In the genomic region with DNA sequence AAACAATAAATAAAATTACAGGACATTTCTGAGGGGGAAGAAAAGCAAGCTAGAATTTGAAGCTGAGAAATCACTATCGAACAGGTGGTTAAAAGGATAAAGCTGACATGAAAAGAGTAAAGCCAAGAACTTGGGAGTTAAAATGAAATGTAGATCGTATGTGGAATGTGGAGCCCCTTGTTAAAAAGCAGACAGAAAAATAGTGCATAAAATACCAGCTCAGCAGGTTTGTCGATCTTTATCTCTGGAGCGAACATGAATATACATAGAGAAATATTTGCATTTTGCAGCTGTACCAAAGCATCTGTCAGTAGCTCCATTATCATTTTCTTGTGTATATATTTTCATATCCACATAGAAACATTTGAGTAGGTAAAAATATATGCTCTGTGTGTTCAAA, we compare ENCODE assay signal across 20 cellular contexts.
DNase-seq lines count a peak whose midpoint lies in the region; ATAC-seq, FAIRE-seq and TF ChIP-seq lines count a peak whose summit lies in the region.
"Had no signal": no experiment of that assay in that cellular context is flagged by ENCODE, and none has a peak within 500 bp of the region (broad histone marks: within the 10 kb centered on the region; RNA-seq: fewer than 3 reads in every experiment).

No MANE protein-coding gene starts in this region.

- DNase-seq in A673 (ENCODE audit: low spot score) (peak; percentile 33), NCI-H526 (lab: John Stamatoyannopoulos, UW) (peak; percentile 85 to 88), K562 (ENCODE audit: extremely low read depth in 1 of 4, low spot score in 3 of 4) (no peak), AG08396 (ENCODE audit: low spot score) (no peak), osteoblast (ENCODE audit: insufficient read length, low spot score, missing footprints) (no peak), SK-N-DZ (ENCODE audit: low spot score) (no peak)
- DNase-seq: ACHN; Caco-2; CD8-positive, alpha-beta memory T cell; DMS79; GM23248; IMR-90; KG1 had no signal

- H2AFZ ChIP-seq in K562 (ENCODE audit: low read depth, low read length) (no peak overlapping the region), osteoblast (ENCODE audit: low read length) (no peak overlapping the region)
- H2AFZ ChIP-seq: GM23248 had no signal

- H3K4me2 ChIP-seq in K562 (ENCODE audit: insufficient read depth, low read length) (no peak overlapping the region), osteoblast (ENCODE audit: insufficient read depth, low read length) (no peak overlapping the region)

- H3K27me3 ChIP-seq in A673 (replicated peaks; ENCODE audit: insufficient read depth, low read depth, low read length, poor library complexity) (peaks cover 3% of the 10 kb centered on the region), K562 (ENCODE audit: control insufficient read depth in 2 of 2, insufficient read depth in 2 of 2, low read length in 2 of 2) (no peaks in the 10 kb centered on the region), osteoblast (ENCODE audit: insufficient read depth, low read length) (no peaks in the 10 kb centered on the region)

- FAIRE-seq in K562 (lab: Jason Lieb, UNC) = no peak
- FAIRE-seq: GM12878, GM18507, H54 had no signal

- TF ChIP-seq EP300 in K562 (IDR thresholded peaks at IDR 0.05; ENCODE audit: low read length) = no peak

- no peak overlapping the region for H3K4me3 ChIP-seq in A673 (ENCODE audit: low read depth, low read length, poor library complexity, severe bottlenecking)
- H3K4me3 ChIP-seq in HEK293 (ENCODE audit: low read depth, low read length) = no peak overlapping the region
- H3K4me3 ChIP-seq in K562 = no peak overlapping the region
- no peak overlapping the region for H3K4me3 ChIP-seq in osteoblast (ENCODE audit: insufficient read depth, low read length)
- H3K4me3 ChIP-seq: GM12878, GM23248 had no signal

- no peak overlapping the region for H3K27ac ChIP-seq in A673 (ENCODE audit: low read depth, low read length, poor library complexity, severe bottlenecking)
- no peak overlapping the region for H3K27ac ChIP-seq in HEK293 (ENCODE audit: extremely low read depth, low read depth, low read length)
- no peak overlapping the region for H3K27ac ChIP-seq in K562 (ENCODE audit: extremely low read depth, low read depth, low read length)
- no peak overlapping the region for H3K27ac ChIP-seq in osteoblast (ENCODE audit: low read depth, low read length)
- H3K27ac ChIP-seq: 22Rv1, C4-2B, GM23248 had no signal

- no peaks in the 10 kb centered on the region for H4K20me1 ChIP-seq in K562 (replicated peaks; ENCODE audit: control insufficient read depth, insufficient read depth, low read length)
- no peaks in the 10 kb centered on the region for H4K20me1 ChIP-seq in osteoblast (ENCODE audit: insufficient read depth, low read length)

- no peaks in the 10 kb centered on the region for H3K9me1 ChIP-seq in K562 (ENCODE audit: control insufficient read depth, insufficient read depth, low read length)

- no peak overlapping the region for H3K9ac ChIP-seq in K562 (ENCODE audit: insufficient read depth in 1 of 2, low read depth in 2 of 2, low read length in 2 of 2)
- H3K9ac ChIP-seq: GM23248 had no signal

- in situ Hi-C loops in K562 (cut with MboI) = no loop called here

- no peak for TF ChIP-seq RAD21 in K562 (CRISPR knock-in tag; conservative IDR thresholded peaks at IDR 0.05 in 1 of 2, IDR thresholded peaks at IDR 0.05 in 1 of 2)

- no peak for TF ChIP-seq POLR2A in K562 (conservative IDR thresholded peaks at IDR 0.05)

- no peaks in the 10 kb centered on the region for H3K9me3 ChIP-seq in A673 (ENCODE audit: low read depth, low read length, poor library complexity, severe bottlenecking)
- H3K9me3 ChIP-seq in HEK293 (ENCODE audit: control insufficient read depth, insufficient read depth, low read depth, low read length) = no peaks in the 10 kb centered on the region
- no peaks in the 10 kb centered on the region for H3K9me3 ChIP-seq in K562 (replicated peaks; ENCODE audit: control insufficient read depth, insufficient read depth, low read depth, low read length)
- no peaks in the 10 kb centered on the region for H3K9me3 ChIP-seq in osteoblast (ENCODE audit: low read depth, low read length)
- H3K9me3 ChIP-seq: Caco-2 had no signal

- no peaks in the 10 kb centered on the region for H3K79me2 ChIP-seq in K562 (ENCODE audit: control insufficient read depth, insufficient read depth, low read length)
- H3K79me2 ChIP-seq in osteoblast (ENCODE audit: insufficient read depth, low read length) = no peaks in the 10 kb centered on the region

- CTCF ChIA-PET in A673 (lab: Charles Lee) = no interaction called here
- CTCF ChIA-PET in HEK293 (lab: Yijun Ruan, JAX) = interaction anchor here (0.6 to 0.9 kb wide), 2 partner anchors 12 to 32 kb away, joined by 3 read pairs; no protein-coding TSS in a partner anchor
- CTCF ChIA-PET in K562 (lab: Yijun Ruan, JAX; ENCODE audit: low intra/inter-chr PET ratio) = no interaction called here

- 31% methylated on average over 4 of the region's 4 CpGs for WGBS in K562 (ENCODE audit: insufficient coverage, low coverage, missing lambda C conversion rate)

- POLR2A ChIA-PET in A673 (lab: Charles Lee; ENCODE audit: low non-redundant PET) = no interaction called here
- POLR2A ChIA-PET in HEK293 (lab: Yijun Ruan, JAX) = no interaction called here
- POLR2A ChIA-PET in K562 (lab: Yijun Ruan, JAX) = interaction anchor here (0.6 to 1.5 kb wide), 3 partner anchors 12 to 42 kb away, joined by 3 to 6 read pairs (median 4); no protein-coding TSS in a partner anchor

- ATAC-seq in K562 = no peak
- no peak for ATAC-seq in HG02885 (IDR thresholded peaks at IDR 0.05; ENCODE audit: poor library complexity, unreplicated experiment)
- ATAC-seq: GM12878 had no signal

- TF ChIP-seq CTCF in A673 (conservative IDR thresholded peaks at IDR 0.05; ENCODE audit: low read depth, low read length) (no peak), HEK293 (tag by site-specific recombination; IDR thresholded peaks at IDR 0.05) (no peak), K562 (IDR thresholded peaks at IDR 0.05 in 2 of 3, conservative IDR thresholded peaks at IDR 0.05 in 1 of 3; ENCODE audit: insufficient read depth in 2 of 3, low read depth in 1 of 3, low read length in 3 of 3) (no peak), osteoblast (IDR thresholded peaks at IDR 0.05; ENCODE audit: extremely low read depth, low read depth, low read length) (no peak)

- H3K36me3 ChIP-seq in A673 (ENCODE audit: insufficient read depth, low read length, poor library complexity, severe bottlenecking) (no peaks in the 10 kb centered on the region), HEK293 (ENCODE audit: control insufficient read depth in 2 of 2, insufficient read depth in 1 of 2, low read length in 2 of 2) (no peaks in the 10 kb centered on the region), K562 (ENCODE audit: control insufficient read depth, insufficient read depth, low read length) (no peaks in the 10 kb centered on the region), osteoblast (ENCODE audit: insufficient read depth, low read length) (no peaks in the 10 kb centered on the region)

- H3K4me1 ChIP-seq in A673 (ENCODE audit: insufficient read depth, low read length, poor library complexity, severe bottlenecking) (peaks cover 12% of the 10 kb centered on the region), HEK293 (ENCODE audit: control insufficient read depth, insufficient read depth, low read length) (peaks cover 4% of the 10 kb centered on the region; the same call in 1 of the 2 replicates), K562 (replicated peaks in 1 of 2; ENCODE audit: control insufficient read depth in 2 of 2, insufficient read depth in 2 of 2, low read length in 2 of 2) (peaks cover 30 to 38% of the 10 kb centered on the region in 2 experiments), osteoblast (ENCODE audit: insufficient read depth, low read length) (no peaks in the 10 kb centered on the region)

- BruUV-seq in A673 (replicated peaks; lab: Mats Ljungman, UMichigan) (no TSS peak), K562 (replicated peaks; lab: Mats Ljungman, UMichigan) (no TSS peak)

- intact Hi-C loops in A673 (cut with micrococcal nuclease; ENCODE audit: unreplicated experiment) (no loop called here), K562 (cut with micrococcal nuclease) (no loop called here)

TF ChIP-seq in HEK293, 187 proteins besides CTCF, POLR2A, EP300 and RAD21:
- TF ChIP-seq SCRT2 (tag by site-specific recombination; IDR thresholded peaks at IDR 0.05) (peak; percentile 72), ZFP37 (tag by site-specific recombination; IDR thresholded peaks at IDR 0.05) (no peak)

TF ChIP-seq in K562, 482 proteins besides CTCF, POLR2A, EP300 and RAD21 (continues in another document):
- no peak for TF ChIP-seq HMG20A (CRISPR knock-in tag; conservative IDR thresholded peaks at IDR 0.05)
- TF ChIP-seq ETV6 (IDR thresholded peaks at IDR 0.05; ENCODE audit: borderline replicate concordance in 1 of 2, low read depth in 2 of 2, low read length in 1 of 2) = no peak
- no peak for TF ChIP-seq ETV6 (CRISPR knock-in tag; IDR thresholded peaks at IDR 0.05; ENCODE audit: borderline replicate concordance)
- no peak for TF ChIP-seq TAF7 (tag; IDR thresholded peaks at IDR 0.05)
- peak; percentile 52 for TF ChIP-seq MAFK (IDR thresholded peaks at IDR 0.05; ENCODE audit: low read length)
- no peak for TF ChIP-seq HMGN3 (IDR thresholded peaks at IDR 0.05; ENCODE audit: borderline replicate concordance, extremely low read depth, insufficient read length, low read depth, low read length)
- no peak for TF ChIP-seq KLF10 (CRISPR knock-in tag; IDR thresholded peaks at IDR 0.05)
- no peak for TF ChIP-seq ZNF830 (CRISPR knock-in tag; IDR thresholded peaks at IDR 0.05)
- TF ChIP-seq, protein P1, sequence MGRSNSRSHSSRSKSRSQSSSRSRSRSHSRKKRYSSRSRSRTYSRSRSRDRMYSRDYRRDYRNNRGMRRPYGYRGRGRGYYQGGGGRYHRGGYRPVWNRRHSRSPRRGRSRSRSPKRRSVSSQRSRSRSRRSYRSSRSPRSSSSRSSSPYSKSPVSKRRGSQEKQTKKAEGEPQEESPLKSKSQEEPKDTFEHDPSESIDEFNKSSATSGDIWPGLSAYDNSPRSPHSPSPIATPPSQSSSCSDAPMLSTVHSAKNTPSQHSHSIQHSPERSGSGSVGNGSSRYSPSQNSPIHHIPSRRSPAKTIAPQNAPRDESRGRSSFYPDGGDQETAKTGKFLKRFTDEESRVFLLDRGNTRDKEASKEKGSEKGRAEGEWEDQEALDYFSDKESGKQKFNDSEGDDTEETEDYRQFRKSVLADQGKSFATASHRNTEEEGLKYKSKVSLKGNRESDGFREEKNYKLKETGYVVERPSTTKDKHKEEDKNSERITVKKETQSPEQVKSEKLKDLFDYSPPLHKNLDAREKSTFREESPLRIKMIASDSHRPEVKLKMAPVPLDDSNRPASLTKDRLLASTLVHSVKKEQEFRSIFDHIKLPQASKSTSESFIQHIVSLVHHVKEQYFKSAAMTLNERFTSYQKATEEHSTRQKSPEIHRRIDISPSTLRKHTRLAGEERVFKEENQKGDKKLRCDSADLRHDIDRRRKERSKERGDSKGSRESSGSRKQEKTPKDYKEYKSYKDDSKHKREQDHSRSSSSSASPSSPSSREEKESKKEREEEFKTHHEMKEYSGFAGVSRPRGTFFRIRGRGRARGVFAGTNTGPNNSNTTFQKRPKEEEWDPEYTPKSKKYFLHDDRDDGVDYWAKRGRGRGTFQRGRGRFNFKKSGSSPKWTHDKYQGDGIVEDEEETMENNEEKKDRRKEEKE (IDR thresholded peaks at IDR 0.05; ENCODE audit: borderline replicate concordance in 1 of 2, control insufficient read depth in 1 of 2, low read depth in 2 of 2, low read length in 1 of 2) = no peak
- TF ChIP-seq ELF1 (tag; IDR thresholded peaks at IDR 0.05) = no peak

Comparison
In these comparisons a context has a peak if more than half of its experiments do, and no peak if none do; other contexts are left out.
1. DNase-seq: peak in A673 (single experiment) and NCI-H526 (2 of 2); none in K562 (0 of 4), AG08396 (single experiment), osteoblast (single experiment) and SK-N-DZ (single experiment).